Comparison of ENCODE assay signal across 17 cellular contexts in genomic region chr5:136063778-136064465, GRCh38. TPM values are rescaled to one million over a fixed set of nuclear protein-coding genes. Genes with fewer than 3 reads are reported as not detected.
"Had no signal": no experiment of that assay in that cellular context is flagged by ENCODE, and none has a peak within 500 bp of the region (broad histone marks: within the 10 kb centered on the region; RNA-seq: fewer than 3 reads in every experiment).

No MANE protein-coding gene starts in this region.

- ATAC-seq: activated CD8-positive, alpha-beta T cell treated with anti-CD3 and anti-CD28 coated beads for 36 hours; naive thymus-derived CD4-positive, alpha-beta T cell; stimulated activated naive CD8-positive, alpha-beta T cell treated with anti-CD3 and anti-CD28 coated beads, Interleukin-15, amount 100 ng/mL, for 72 hours had no signal

- H3K27me3 Mint-ChIP-seq: activated CD8-positive, alpha-beta T cell treated with anti-CD3 and anti-CD28 coated beads for 36 hours; activated naive CD4-positive, alpha-beta T cell treated with anti-CD3 and anti-CD28 coated beads, Interleukin-2, amount 50 U/mL, for 24 hours; memory B cell; stimulated activated naive CD8-positive, alpha-beta T cell treated with anti-CD3 and anti-CD28 coated beads, Interleukin-15, amount 100 ng/mL, for 72 hours had no signal

- H3K4me3 ChIP-seq: cardiac muscle cell, pancreas, right lobe of liver, upper lobe of left lung had no signal

- H3K4me1 Mint-ChIP-seq: activated CD4-positive, alpha-beta T cell treated with anti-CD3 and anti-CD28 coated beads, Interleukin-2, amount 10 ng/mL, durations not matched to agents 24 days and 14 days; activated naive CD4-positive, alpha-beta T cell treated with anti-CD3 and anti-CD28 coated beads, Interleukin-2, amount 50 U/mL, for 24 hours; stimulated activated naive CD8-positive, alpha-beta T cell treated with anti-CD3 and anti-CD28 coated beads, Interleukin-15, amount 100 ng/mL, for 72 hours had no signal

- H3K27ac ChIP-seq: cardiac muscle cell, pancreas, right lobe of liver, upper lobe of left lung had no signal

- H3K27ac Mint-ChIP-seq: activated CD4-positive, alpha-beta T cell treated with anti-CD3 and anti-CD28 coated beads, Interleukin-2, amount 10 ng/mL, durations not matched to agents 24 days and 14 days; activated CD8-positive, alpha-beta T cell treated with anti-CD3 and anti-CD28 coated beads for 36 hours; activated naive CD4-positive, alpha-beta T cell treated with anti-CD3 and anti-CD28 coated beads, Interleukin-2, amount 50 U/mL, for 24 hours; memory B cell; naive thymus-derived CD4-positive, alpha-beta T cell; stimulated activated naive CD8-positive, alpha-beta T cell treated with anti-CD3 and anti-CD28 coated beads, Interleukin-15, amount 100 ng/mL, for 72 hours had no signal

- H3K9me3 Mint-ChIP-seq: activated CD4-positive, alpha-beta T cell treated with anti-CD3 and anti-CD28 coated beads, Interleukin-2, amount 10 ng/mL, durations not matched to agents 24 days and 14 days; activated CD8-positive, alpha-beta T cell treated with anti-CD3 and anti-CD28 coated beads for 36 hours; memory B cell; stimulated activated naive CD8-positive, alpha-beta T cell treated with anti-CD3 and anti-CD28 coated beads, Interleukin-15, amount 100 ng/mL, for 72 hours had no signal

- DNase-seq: activated CD4-positive, alpha-beta T cell treated with anti-CD3 and anti-CD28 coated beads, Interleukin-2, amount 10 ng/mL, durations not matched to agents 24 days and 14 days; activated CD8-positive, alpha-beta T cell treated with anti-CD3 and anti-CD28 coated beads for 36 hours; activated gamma-delta T cell; erythroblast; kidney glomerular epithelial cell; naive thymus-derived CD4-positive, alpha-beta T cell; pancreas; small intestine; stimulated activated CD4-positive, alpha-beta T cell treated with anti-CD3 and anti-CD28 coated beads, Interleukin-4, amount 100 ng/mL, for 1 hour; stimulated activated naive CD8-positive, alpha-beta T cell treated with anti-CD3 and anti-CD28 coated beads, Interleukin-15, amount 100 ng/mL, for 72 hours; T-helper 1 cell; T1000; upper lobe of left lung had no signal

- H3K27me3 ChIP-seq: cardiac muscle cell, pancreas, right lobe of liver, upper lobe of left lung had no signal

- H3K36me3 Mint-ChIP-seq: activated naive CD4-positive, alpha-beta T cell treated with anti-CD3 and anti-CD28 coated beads, Interleukin-2, amount 50 U/mL, for 24 hours; memory B cell; naive thymus-derived CD4-positive, alpha-beta T cell had no signal

- H3K36me3 ChIP-seq: cardiac muscle cell, pancreas, right lobe of liver had no signal

- H3K4me1 ChIP-seq: pancreas had no signal

- H3K9me3 ChIP-seq: pancreas, right lobe of liver, upper lobe of left lung had no signal

- H3K4me3 Mint-ChIP-seq: activated CD4-positive, alpha-beta T cell treated with anti-CD3 and anti-CD28 coated beads, Interleukin-2, amount 10 ng/mL, durations not matched to agents 24 days and 14 days; activated CD8-positive, alpha-beta T cell treated with anti-CD3 and anti-CD28 coated beads for 36 hours; activated naive CD4-positive, alpha-beta T cell treated with anti-CD3 and anti-CD28 coated beads, Interleukin-2, amount 50 U/mL, for 24 hours; memory B cell; naive thymus-derived CD4-positive, alpha-beta T cell; stimulated activated naive CD8-positive, alpha-beta T cell treated with anti-CD3 and anti-CD28 coated beads, Interleukin-15, amount 100 ng/mL, for 72 hours had no signal

RNA-seq across cellular contexts. Expression of gene TGFBI, which starts 35.1 kb away (rescaled TPM):
- total RNA-seq: activated CD4-positive, alpha-beta T cell treated with anti-CD3 and anti-CD28 coated beads, Interleukin-2, amount 10 ng/mL, durations not matched to agents 24 days and 14 days; activated CD8-positive, alpha-beta T cell treated with anti-CD3 and anti-CD28 coated beads for 36 hours had no signal
